ENCODE assay signal across 14 cellular contexts in the genomic region with DNA sequence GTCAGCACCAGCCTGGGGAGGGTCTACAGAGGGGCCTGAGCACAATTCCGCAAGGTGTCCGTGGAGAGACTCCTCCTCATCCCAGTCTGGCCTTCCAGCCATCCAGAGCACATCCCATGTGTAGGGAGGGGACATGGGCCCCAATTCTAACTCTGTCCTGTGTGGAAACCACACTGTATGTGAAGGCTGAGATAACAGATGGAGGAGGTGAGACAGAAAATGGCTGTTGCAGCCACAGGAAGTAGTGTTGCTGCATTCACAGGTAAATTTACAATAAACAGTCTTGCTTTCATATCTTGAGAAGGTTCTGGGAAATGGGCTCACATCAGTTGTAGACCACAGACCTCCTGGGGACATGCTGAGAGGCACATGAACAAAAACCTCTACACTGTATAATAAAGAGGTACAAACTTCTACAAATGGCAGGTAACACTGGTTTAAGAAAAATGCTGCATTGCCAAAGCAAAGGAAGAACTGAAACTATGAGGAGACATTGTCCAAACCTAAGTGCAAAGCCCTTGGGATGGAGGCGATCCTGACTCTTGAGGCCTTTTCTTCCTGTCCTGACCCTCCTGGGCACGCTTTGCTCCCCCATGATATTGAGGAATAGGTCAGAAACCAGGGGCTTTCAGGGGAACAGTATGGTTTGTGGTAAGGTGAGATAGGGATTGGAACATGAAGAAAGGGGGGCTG. TPM values are rescaled to one million over a fixed set of nuclear protein-coding genes. Genes with fewer than 3 reads are reported as not detected.
DNase-seq lines count a peak whose midpoint lies in the region; ATAC-seq and TF ChIP-seq lines count a peak whose summit lies in the region.
"Had no signal": no experiment of that assay in that cellular context is flagged by ENCODE, and none has a peak within 500 bp of the region (broad histone marks: within the 10 kb centered on the region; RNA-seq: fewer than 3 reads in every experiment).

No MANE protein-coding gene starts in this region.

- peaks cover 79% of the 10 kb centered on the region for H3K4me1 Mint-ChIP-seq in activated T-cell treated with anti-CD3 and anti-CD28 coated beads, Interleukin-2, amount 50 U/mL, for 4 hours (ENCODE audit: low read depth)
- H3K4me1 Mint-ChIP-seq in activated T-helper 1 cell treated with anti-CD3 and anti-CD28 coated beads, Interleukin-12 subunit alpha, Interleukin-12 subunit beta, Interleukin-2, Interleukin-4 antibody, amounts not matched to agents 30 ng/mL and 10 ng/mL and 1 ng/mL, durations not matched to agents 14 hours and 24 hours and 36 hours (ENCODE audit: low read depth): peaks cover 90% of the 10 kb centered on the region

- no peak for TF ChIP-seq CTCF in spleen (IDR thresholded peaks at IDR 0.05 in 8 of 11, conservative IDR thresholded peaks at IDR 0.05 in 3 of 11)

- peak overlapping the region; percentile 33 for H3K4me3 Mint-ChIP-seq in activated T-cell treated with anti-CD3 and anti-CD28 coated beads, Interleukin-2, amount 50 U/mL, for 4 hours
- H3K4me3 Mint-ChIP-seq in activated T-helper 1 cell treated with anti-CD3 and anti-CD28 coated beads, Interleukin-12 subunit alpha, Interleukin-12 subunit beta, Interleukin-2, Interleukin-4 antibody, amounts not matched to agents 30 ng/mL and 10 ng/mL and 1 ng/mL, durations not matched to agents 14 hours and 24 hours and 36 hours: peak overlapping the region; percentile 69

- H3K27me3 Mint-ChIP-seq in activated T-cell treated with anti-CD3 and anti-CD28 coated beads, Interleukin-2, amount 50 U/mL, for 4 hours (ENCODE audit: low read depth): no peaks in the 10 kb centered on the region
- H3K27me3 Mint-ChIP-seq in activated T-helper 1 cell treated with anti-CD3 and anti-CD28 coated beads, Interleukin-12 subunit alpha, Interleukin-12 subunit beta, Interleukin-2, Interleukin-4 antibody, amounts not matched to agents 30 ng/mL and 10 ng/mL and 1 ng/mL, durations not matched to agents 14 hours and 24 hours and 36 hours (ENCODE audit: insufficient read depth): no peaks in the 10 kb centered on the region

- peaks cover 2% of the 10 kb centered on the region for H3K36me3 Mint-ChIP-seq in activated T-cell treated with anti-CD3 and anti-CD28 coated beads, Interleukin-2, amount 50 U/mL, for 4 hours (ENCODE audit: insufficient read depth)
- H3K36me3 Mint-ChIP-seq in activated T-helper 1 cell treated with anti-CD3 and anti-CD28 coated beads, Interleukin-12 subunit alpha, Interleukin-12 subunit beta, Interleukin-2, Interleukin-4 antibody, amounts not matched to agents 30 ng/mL and 10 ng/mL and 1 ng/mL, durations not matched to agents 14 hours and 24 hours and 36 hours (ENCODE audit: low read depth): peaks cover 21% of the 10 kb centered on the region

- peak overlapping the region; percentile 36 to 91 (median 76) for H3K27ac ChIP-seq in spleen
- no peak overlapping the region for H3K27ac ChIP-seq in caudate nucleus (ENCODE audit: low read depth, low read length)
- H3K27ac ChIP-seq: pancreas, SK-N-MC had no signal

- no peak for ATAC-seq in activated T-cell treated with anti-CD3 and anti-CD28 coated beads, Interleukin-2, amount 50 U/mL, for 4 hours
- peak; percentile 33 for ATAC-seq in HG03095 (IDR thresholded peaks at IDR 0.05; ENCODE audit: unreplicated experiment)
- ATAC-seq: pancreas had no signal

- H3K9me3 ChIP-seq in spleen: peaks cover 0 to 4% (median 0%) of the 10 kb centered on the region in 8 donors
- H3K9me3 ChIP-seq: pancreas had no signal

- H3K4me3 ChIP-seq in spleen: peak overlapping the region in 1 of 8 donors; percentile 21
- H3K4me3 ChIP-seq: pancreas, SK-N-MC had no signal

- 69 to 80% (median 75%) methylated on average over 4 of the region's 4 CpGs for WGBS in spleen, 5 donors

- no peak for DNase-seq in activated T-cell treated with anti-CD3 and anti-CD28 coated beads, Interleukin-2, amount 50 U/mL, for 4 hours
- DNase-seq in activated T-cell treated with anti-CD3 and anti-CD28 coated beads for 4 hours (no peak), spleen (no peak), DMS53 (lab: John Stamatoyannopoulos, UW) (no peak), HuH-7 (ENCODE audit: low spot score) (no peak), caudate nucleus (lab: John Stamatoyannopoulos, UW) (no peak)
- peak; percentile 61 for DNase-seq in activated T-helper 1 cell treated with anti-CD3 and anti-CD28 coated beads, Interleukin-12 subunit alpha, Interleukin-12 subunit beta, Interleukin-2, Interleukin-4 antibody, amounts not matched to agents 30 ng/mL and 10 ng/mL and 1 ng/mL, durations not matched to agents 14 hours and 24 hours and 36 hours (ENCODE audit: low spot score)
- DNase-seq: anterior cingulate cortex; MV-4-11; NCI-H526; pancreas; stimulated activated CD4-positive, alpha-beta T cell treated with anti-CD3 and anti-CD28 coated beads, Interleukin-2, amount 100 ng/mL, for 48 hours had no signal

- H3K36me3 ChIP-seq in spleen: no peaks in the 10 kb centered on the region
- H3K36me3 ChIP-seq: pancreas had no signal

- peaks cover 6 to 72% (median 56%) of the 10 kb centered on the region in 6 donors for H3K4me1 ChIP-seq in spleen
- H3K4me1 ChIP-seq: pancreas had no signal

- peak overlapping the region; percentile 91 for H3K27ac Mint-ChIP-seq in activated T-helper 1 cell treated with anti-CD3 and anti-CD28 coated beads, Interleukin-12 subunit alpha, Interleukin-12 subunit beta, Interleukin-2, Interleukin-4 antibody, amounts not matched to agents 30 ng/mL and 10 ng/mL and 1 ng/mL, durations not matched to agents 14 hours and 24 hours and 36 hours

- intact Hi-C loops in activated T-helper 1 cell treated with anti-CD3 and anti-CD28 coated beads, Interleukin-12 subunit alpha, Interleukin-12 subunit beta, Interleukin-2, Interleukin-4 antibody, amounts not matched to agents 30 ng/mL and 10 ng/mL and 1 ng/mL, durations not matched to agents 14 hours and 24 hours and 36 hours (cut with micrococcal nuclease): no loop called here
- intact Hi-C loops in spleen (cut with DNase I; ENCODE audit: low total_unique reads): no loop called here

- H3K27me3 ChIP-seq in spleen (replicated peaks in 1 of 7): no peaks in the 10 kb centered on the region
- H3K27me3 ChIP-seq: pancreas had no signal

- peaks cover 3% of the 10 kb centered on the region for H3K9me3 Mint-ChIP-seq in activated T-cell treated with anti-CD3 and anti-CD28 coated beads, Interleukin-2, amount 50 U/mL, for 4 hours
- H3K9me3 Mint-ChIP-seq in activated T-helper 1 cell treated with anti-CD3 and anti-CD28 coated beads, Interleukin-12 subunit alpha, Interleukin-12 subunit beta, Interleukin-2, Interleukin-4 antibody, amounts not matched to agents 30 ng/mL and 10 ng/mL and 1 ng/mL, durations not matched to agents 14 hours and 24 hours and 36 hours: peaks cover 9% of the 10 kb centered on the region

- no peak for TF ChIP-seq POLR2A in spleen (IDR thresholded peaks at IDR 0.05)

RNA-seq across cellular contexts. Expression of a gene that starts 21.6 kb away (rescaled TPM):
- 10 to 100 TPM; 19.7 to 22.7 (median 19.8) TPM for total RNA-seq in activated T-cell treated with anti-CD3 and anti-CD28 coated beads, Interleukin-2, amount 50 U/mL, for 4 hours
- total RNA-seq in activated T-helper 1 cell treated with anti-CD3 and anti-CD28 coated beads, Interleukin-12 subunit alpha, Interleukin-12 subunit beta, Interleukin-2, Interleukin-4 antibody, amounts not matched to agents 30 ng/mL and 10 ng/mL and 1 ng/mL, durations not matched to agents 14 hours and 24 hours and 36 hours: 24.7 and 29.7 TPM in 2 replicates
- total RNA-seq in spleen: 100 to 1,000 TPM in 1 of 7 donors, 10 to 100 TPM in 6; 48.6 to 126 (median 85.4) TPM
- polyA plus RNA-seq in spleen: 10 to 100 TPM; 33.9 to 48.5 (median 47.5) TPM

RNA-seq across cellular contexts. Expression of a gene that starts 31.8 kb away (rescaled TPM):
- 10 to 100 TPM; 14.8 to 20.0 (median 18.1) TPM for total RNA-seq in activated T-cell treated with anti-CD3 and anti-CD28 coated beads, Interleukin-2, amount 50 U/mL, for 4 hours
- total RNA-seq in activated T-helper 1 cell treated with anti-CD3 and anti-CD28 coated beads, Interleukin-12 subunit alpha, Interleukin-12 subunit beta, Interleukin-2, Interleukin-4 antibody, amounts not matched to agents 30 ng/mL and 10 ng/mL and 1 ng/mL, durations not matched to agents 14 hours and 24 hours and 36 hours: 38.7 and 41.3 TPM in 2 replicates
- total RNA-seq in spleen: 100 to 1,000 TPM in 5 of 7 donors, 10 to 100 TPM in 2; 75.5 to 181 (median 135) TPM
- polyA plus RNA-seq in spleen: 10 to 100 TPM; 18.2 to 58.6 (median 27.7) TPM

RNA-seq across cellular contexts. Expression of a gene that starts 52.5 kb away (rescaled TPM):
- total RNA-seq in activated T-cell treated with anti-CD3 and anti-CD28 coated beads, Interleukin-2, amount 50 U/mL, for 4 hours: 1 to 10 TPM; 2.1 to 2.7 (median 2.1) TPM
- 4.6 and 4.9 TPM in 2 replicates for total RNA-seq in activated T-helper 1 cell treated with anti-CD3 and anti-CD28 coated beads, Interleukin-12 subunit alpha, Interleukin-12 subunit beta, Interleukin-2, Interleukin-4 antibody, amounts not matched to agents 30 ng/mL and 10 ng/mL and 1 ng/mL, durations not matched to agents 14 hours and 24 hours and 36 hours
- total RNA-seq in spleen: 10 to 100 TPM; 16.4 to 61.2 (median 48.1) TPM
- 10 to 100 TPM in 2 of 3 donors, 1 to 10 TPM in 1; 8.7 to 31.2 (median 14.1) TPM for polyA plus RNA-seq in spleen
